ENCODE assay signal across 8 cellular contexts in the genomic region with DNA sequence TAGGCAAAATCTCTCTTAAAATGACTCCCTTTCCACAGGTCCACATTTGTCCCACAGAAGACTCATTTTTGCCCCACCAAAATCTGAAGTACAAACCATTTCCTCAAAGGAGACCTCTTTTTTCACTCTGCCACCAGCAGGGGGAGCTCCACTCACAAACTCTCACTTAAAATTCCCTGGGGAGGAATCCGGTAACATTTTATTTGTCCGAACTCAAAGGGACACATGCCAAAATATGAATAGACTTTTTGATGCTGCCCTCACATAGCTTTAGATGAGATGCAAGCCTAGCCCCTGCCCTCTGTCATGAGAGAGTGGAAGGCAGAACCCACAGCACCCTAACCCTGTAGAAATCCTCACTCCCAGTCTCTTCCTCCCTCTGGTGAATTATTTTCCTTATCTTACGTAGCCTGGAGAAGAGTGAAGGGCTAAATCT. TPM values are rescaled to one million over a fixed set of nuclear protein-coding genes. Genes with fewer than 3 reads are reported as not detected.
DNase-seq lines count a peak whose midpoint lies in the region; ATAC-seq lines count a peak whose summit lies in the region.

No MANE protein-coding gene starts in this region.

- peaks cover 8% of the 10 kb centered on the region for H3K4me1 Mint-ChIP-seq in activated CD4-positive, alpha-beta T cell treated with anti-CD3 and anti-CD28 coated beads, Interleukin-2, amount 10 ng/mL, durations not matched to agents 24 days and 14 days

- no peaks in the 10 kb centered on the region for H3K9me3 Mint-ChIP-seq in activated CD4-positive, alpha-beta T cell treated with anti-CD3 and anti-CD28 coated beads, Interleukin-2, amount 10 ng/mL, durations not matched to agents 24 days and 14 days

- DNase-seq in SIG-M5 treated with dmso at 0.1 percent for 504 hours (lab: John Stamatoyannopoulos, UW; ENCODE audit: unreplicated experiment) (peak; percentile 31), SIG-M5 (lab: John Stamatoyannopoulos, UW) (no peak), NCI-H2107 (lab: John Stamatoyannopoulos, UW) (peak; percentile 8), dermis microvascular lymphatic vessel endothelial cell (ENCODE audit: low read depth in 2 of 2) (peak; percentile 25 to 44), lung microvascular endothelial cell (ENCODE audit: low read depth in 2 of 2) (peak; percentile 62 to 67)
- peak; percentile 86 for DNase-seq in activated CD4-positive, alpha-beta T cell treated with anti-CD3 and anti-CD28 coated beads, Interleukin-2, amount 10 ng/mL, durations not matched to agents 24 days and 14 days
- peak; percentile 49 for DNase-seq in stimulated activated CD8-positive, alpha-beta memory T cell treated with anti-CD3 and anti-CD28 coated beads, Interleukin-15, amount 100 ng/mL, for 1 hour (ENCODE audit: low read depth)

- H3K36me3 Mint-ChIP-seq in activated CD4-positive, alpha-beta T cell treated with anti-CD3 and anti-CD28 coated beads, Interleukin-2, amount 10 ng/mL, durations not matched to agents 24 days and 14 days (ENCODE audit: low read depth), result no peaks in the 10 kb centered on the region

- peaks cover 13% of the 10 kb centered on the region for H3K27me3 Mint-ChIP-seq in activated CD4-positive, alpha-beta T cell treated with anti-CD3 and anti-CD28 coated beads, Interleukin-2, amount 10 ng/mL, durations not matched to agents 24 days and 14 days

- no peak overlapping the region for H3K4me3 Mint-ChIP-seq in activated CD4-positive, alpha-beta T cell treated with anti-CD3 and anti-CD28 coated beads, Interleukin-2, amount 10 ng/mL, durations not matched to agents 24 days and 14 days

- intact Hi-C loops in activated CD4-positive, alpha-beta T cell treated with anti-CD3 and anti-CD28 coated beads, Interleukin-2, amount 10 ng/mL, durations not matched to agents 24 days and 14 days (cut with micrococcal nuclease), result loop anchor here (1.0 to 5.0 kb wide), 4 partner anchors 94 to 525 kb away; partner anchors contain the start of gene CYP1B1

- ATAC-seq in HG03378 (IDR thresholded peaks at IDR 0.05; ENCODE audit: unreplicated experiment), result no peak

- no peak overlapping the region for H3K27ac Mint-ChIP-seq in activated CD4-positive, alpha-beta T cell treated with anti-CD3 and anti-CD28 coated beads, Interleukin-2, amount 10 ng/mL, durations not matched to agents 24 days and 14 days

RNA-seq across cellular contexts. Expression of gene RMDN2, which starts 57.1 kb away (rescaled TPM):
- 1.2 and 1.7 TPM in 2 replicates for total RNA-seq in activated CD4-positive, alpha-beta T cell treated with anti-CD3 and anti-CD28 coated beads, Interleukin-2, amount 10 ng/mL, durations not matched to agents 24 days and 14 days
- total RNA-seq in dermis microvascular lymphatic vessel endothelial cell (1.3 and 2.3 TPM in 2 replicates), lung microvascular endothelial cell (1.6 and 2.0 TPM in 2 replicates)
